15 cellular contexts compared by ENCODE assay signal in the genomic region with DNA sequence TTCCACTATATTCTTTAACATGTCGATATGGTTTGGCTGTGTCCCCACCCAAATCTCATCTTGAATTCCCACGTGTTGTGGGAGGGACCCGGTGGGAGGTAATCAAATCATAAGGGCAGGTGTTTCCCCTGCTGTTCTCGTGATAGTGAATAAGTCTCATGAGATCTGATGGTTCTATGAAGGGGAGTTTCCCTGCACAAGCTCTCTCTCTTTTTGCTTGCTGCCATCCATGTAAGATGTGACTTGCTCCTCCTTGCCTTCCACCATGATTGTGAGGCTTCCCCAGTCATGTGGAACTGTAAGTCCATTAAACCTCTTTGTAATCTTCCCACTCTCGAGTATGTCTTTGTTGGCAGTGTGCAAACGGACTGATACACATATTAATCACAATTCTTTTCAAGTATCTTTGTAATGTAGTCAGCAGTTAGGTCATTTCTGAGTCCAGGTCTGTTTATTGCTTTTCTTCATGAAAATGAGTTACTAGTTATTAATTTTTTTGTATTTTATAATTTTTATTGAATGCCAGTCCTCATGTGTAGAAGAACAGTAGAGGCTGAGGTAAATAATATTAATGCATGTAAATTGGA. TPM values are rescaled to one million over a fixed set of nuclear protein-coding genes. Genes with fewer than 3 reads are reported as not detected.
"Had no signal": no experiment of that assay in that cellular context is flagged by ENCODE, and none has a peak within 500 bp of the region (broad histone marks: within the 10 kb centered on the region; RNA-seq: fewer than 3 reads in every experiment).

No MANE protein-coding gene starts in this region.

RNA-seq across cellular contexts. Expression of gene MAGEA11, which starts 19.1 kb away (rescaled TPM):
- total RNA-seq: activated B cell treated with CpG ODN at 0.5 μM for 24 hours; activated CD4-positive, alpha-beta memory T cell treated with anti-CD3 and anti-CD28 coated beads for 36 hours; activated CD4-positive, alpha-beta memory T cell treated with anti-CD3 and anti-CD28 coated beads, Interleukin-2, amount 10 ng/mL, durations not matched to agents 7 days and 5 days; activated CD4-positive, alpha-beta T cell treated with anti-CD3 and anti-CD28 coated beads for 36 hours; activated CD4-positive, alpha-beta T cell treated with anti-CD3 and anti-CD28 coated beads, Interleukin-2, amount 10 ng/mL, durations not matched to agents 24 days and 14 days; activated CD4-positive, alpha-beta T cell treated with anti-CD3 and anti-CD28 coated beads, Interleukin-2, amount 10 ng/mL, durations not matched to agents 7 days and 5 days; activated CD8-positive, alpha-beta memory T cell treated with anti-CD3 and anti-CD28 coated beads for 36 hours; activated CD8-positive, alpha-beta memory T cell treated with anti-CD3 and anti-CD28 coated beads, Interleukin-2, amount 10 ng/mL, durations not matched to agents 7 days and 5 days; activated CD8-positive, alpha-beta T cell treated with anti-CD3 and anti-CD28 coated beads for 36 hours; activated CD8-positive, alpha-beta T cell treated with anti-CD3 and anti-CD28 coated beads, Interleukin-2, amount 10 ng/mL, durations not matched to agents 7 days and 5 days; T-cell; T-helper 1 cell treated with Interleukin-12 subunit alpha and Interleukin-12 subunit beta and Interleukin-4 antibody, amounts not matched to agents 30 ng/mL and 1 ng/mL, for 36 hours; T-helper 17 cell; T-helper 2 cell treated with Interferon-gamma antibody and Interleukin-4, amounts not matched to agents 100 ng/mL and 5 ng/mL, for 36 hours; WTC11 had no signal
